20 cellular contexts compared by ENCODE assay signal in the genomic region with DNA sequence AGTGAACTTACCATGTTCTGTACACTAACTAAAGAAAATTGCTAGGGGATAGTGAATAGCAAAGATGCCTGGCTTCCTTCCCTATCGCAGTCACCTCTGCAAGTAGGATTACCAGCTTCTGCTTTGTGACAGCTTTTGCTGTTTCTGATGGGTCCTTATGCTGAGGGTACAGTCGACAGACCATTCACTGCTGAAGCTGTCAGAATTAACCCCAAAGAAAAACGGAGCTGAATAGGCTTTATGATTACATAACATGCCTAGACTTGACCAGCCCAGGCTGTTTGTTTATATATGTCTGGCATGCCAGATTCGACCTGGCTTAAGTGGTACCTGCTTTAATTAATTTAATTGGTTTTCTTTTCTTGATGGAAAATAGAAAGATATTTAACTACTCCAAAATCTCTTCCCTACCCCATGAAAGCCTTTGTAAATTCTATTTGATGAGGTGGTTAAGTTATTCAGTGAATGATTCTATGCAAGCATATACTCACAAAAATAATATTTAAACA. TPM values are rescaled to one million over a fixed set of nuclear protein-coding genes. Genes with fewer than 3 reads are reported as not detected.
A peak's percentile ranks its signal among the peaks of the same experiment; 100 is the strongest.
DNase-seq lines count a peak whose midpoint lies in the region; ATAC-seq, FAIRE-seq and TF ChIP-seq lines count a peak whose summit lies in the region.
"Had no signal": no experiment of that assay in that cellular context is flagged by ENCODE, and none has a peak within 500 bp of the region (broad histone marks: within the 10 kb centered on the region; RNA-seq: fewer than 3 reads in every experiment).

No MANE protein-coding gene starts in this region.

- H3K36me3 ChIP-seq in BE2C (no peaks in the 10 kb centered on the region), gastroesophageal sphincter (no peaks in the 10 kb centered on the region), sigmoid colon (no peaks in the 10 kb centered on the region), psoas muscle (ENCODE audit: insufficient read depth in 1 of 2, low read depth in 1 of 2) (no peaks in the 10 kb centered on the region)
- H3K36me3 ChIP-seq: adrenal gland, vagina had no signal

- peak overlapping the region in 3 of 4 donors; percentile 29 to 66 (median 33) for H3K27ac ChIP-seq in gastroesophageal sphincter
- peak overlapping the region in 2 of 4 donors; percentile 57 to 67 for H3K27ac ChIP-seq in sigmoid colon
- H3K27ac ChIP-seq in psoas muscle, result no peak overlapping the region
- H3K27ac ChIP-seq: vagina had no signal

- TF ChIP-seq CTCF in BE2C (IDR thresholded peaks at IDR 0.05; ENCODE audit: low read depth, low read length) (no peak), gastroesophageal sphincter (IDR thresholded peaks at IDR 0.05) (no peak), sigmoid colon (IDR thresholded peaks at IDR 0.05) (no peak), psoas muscle (IDR thresholded peaks at IDR 0.05) (no peak)

- H3K27me3 ChIP-seq in BE2C (no peaks in the 10 kb centered on the region), gastroesophageal sphincter (no peaks in the 10 kb centered on the region), sigmoid colon (no peaks in the 10 kb centered on the region), psoas muscle (ENCODE audit: insufficient read depth in 3 of 3, low read length in 2 of 3) (no peaks in the 10 kb centered on the region)
- H3K27me3 ChIP-seq: adrenal gland, vagina had no signal

- TF ChIP-seq POLR2A in gastroesophageal sphincter (IDR thresholded peaks at IDR 0.05) (no peak), sigmoid colon (IDR thresholded peaks at IDR 0.05) (no peak)

- ATAC-seq in gastroesophageal sphincter, result no peak
- no peak for ATAC-seq in psoas muscle
- ATAC-seq: activated T-cell treated with anti-CD3 and anti-CD28 coated beads, Interleukin-2, amount 50 U/mL, for 4 hours; GM12878; stimulated activated effector memory CD8-positive, alpha-beta T cell treated with anti-CD3 and anti-CD28 coated beads, Interleukin-12 subunit alpha, Interleukin-12 subunit beta, amount 100 ng/mL, for 72 hours had no signal

- peak; percentile 75 for FAIRE-seq in HTR-8/SVneo (lab: Jason Lieb, UNC)
- FAIRE-seq: colon, GM12878 had no signal

- DNase-seq in BE2C, result no peak
- no peak for DNase-seq in HTR-8/SVneo (ENCODE audit: insufficient read length, low spot score)
- DNase-seq in NCI-H748 treated with DMSO at 0.1 percent for 48 hours (lab: John Stamatoyannopoulos, UW), result peak; percentile 88
- no peak for DNase-seq in sigmoid colon
- no peak for DNase-seq in AG08396 (ENCODE audit: low spot score)
- DNase-seq in putamen (ENCODE audit: low spot score), result no peak
- no peak for DNase-seq in psoas muscle
- DNase-seq: activated CD4-positive, alpha-beta T cell treated with anti-CD3 and anti-CD28 coated beads for 48 hours; activated T-cell treated with anti-CD3 and anti-CD28 coated beads, Interleukin-2, amount 50 U/mL, for 4 hours; NCI-H187 treated with DMSO at 0.1 percent for 48 hours; OCI-M1; stimulated activated CD4-positive, alpha-beta T cell treated with anti-CD3 and anti-CD28 coated beads, Interleukin-2, amount 100 ng/mL, for 48 hours had no signal

- H3K9me3 ChIP-seq in BE2C (no peaks in the 10 kb centered on the region), gastroesophageal sphincter (no peaks in the 10 kb centered on the region), sigmoid colon (no peaks in the 10 kb centered on the region), psoas muscle (no peaks in the 10 kb centered on the region)
- H3K9me3 ChIP-seq: adrenal gland, vagina had no signal

- peak overlapping the region; percentile 50 for H3K4me3 ChIP-seq in BE2C (ENCODE audit: low read depth, low read length)
- no peak overlapping the region for H3K4me3 ChIP-seq in gastroesophageal sphincter
- H3K4me3 ChIP-seq in sigmoid colon, result peak overlapping the region in 1 of 4 donors; percentile 1
- H3K4me3 ChIP-seq in psoas muscle, result no peak overlapping the region
- H3K4me3 ChIP-seq: adrenal gland, GM12878, vagina had no signal

- WGBS in gastroesophageal sphincter (ENCODE audit: low coverage in 1 of 2), 2 donors, result 4 to 17% methylated on average over 4 of the region's 4 CpGs
- WGBS in sigmoid colon, 2 donors, result 56 to 60% methylated on average over 4 of the region's 4 CpGs
- WGBS in psoas muscle, 3 donors, result 60 to 65% (median 62%) methylated on average over 4 of the region's 4 CpGs

- intact Hi-C loops in sigmoid colon (cut with DNase I) (no loop called here), psoas muscle (cut with DNase I) (no loop called here)

- TF ChIP-seq EP300 in gastroesophageal sphincter (IDR thresholded peaks at IDR 0.05), result no peak
- TF ChIP-seq EP300 in sigmoid colon (IDR thresholded peaks at IDR 0.05), result no peak

- H3K4me1 ChIP-seq in BE2C, result no peaks in the 10 kb centered on the region; the same call in 1 of the 2 replicates
- H3K4me1 ChIP-seq in gastroesophageal sphincter, result peaks cover 0 to 13% (median 4%) of the 10 kb centered on the region in 3 donors
- peaks cover 0 to 14% (median 9%) of the 10 kb centered on the region in 4 donors for H3K4me1 ChIP-seq in sigmoid colon
- H3K4me1 ChIP-seq in psoas muscle, result no peaks in the 10 kb centered on the region
- H3K4me1 ChIP-seq: adrenal gland had no signal

RNA-seq across cellular contexts. Expression of a gene that starts 21.7 kb away (rescaled TPM):
- polyA plus RNA-seq in BE2C (2012; ENCODE audit: insufficient read depth, insufficient read length, low read depth), result 104 TPM
- total RNA-seq in gastroesophageal sphincter, result 10 to 100 TPM; 35.1 to 60.8 (median 40.0) TPM
- 10 to 100 TPM; 27.4 to 43.9 (median 40.2) TPM for total RNA-seq in sigmoid colon
- 100 to 1,000 TPM in 2 of 3 donors, 10 to 100 TPM in 1; 61.7 to 189 (median 108) TPM for polyA plus RNA-seq in sigmoid colon
- total RNA-seq in psoas muscle, result 10 to 100 TPM; 33.7 to 57.5 (median 34.2) TPM
- 10 to 100 TPM; 23.2 to 61.2 (median 42.9) TPM for polyA plus RNA-seq in psoas muscle

RNA-seq across cellular contexts. Expression of a gene that starts 32.1 kb away (rescaled TPM):
- polyA plus RNA-seq in BE2C (2012; ENCODE audit: insufficient read depth, insufficient read length, low read depth), result 324 TPM
- total RNA-seq in gastroesophageal sphincter (10 to 100 TPM; 23.1 to 40.6 (median 35.4) TPM), sigmoid colon (10 to 100 TPM; 28.5 to 57.4 (median 40.1) TPM), psoas muscle (10 to 100 TPM; 72.1 to 88.5 (median 87.1) TPM)
- polyA plus RNA-seq in sigmoid colon (100 to 1,000 TPM in 2 of 3 donors, 10 to 100 TPM in 1; 62.2 to 110 (median 103) TPM), psoas muscle (10 to 100 TPM; 57.1 to 65.4 (median 63.6) TPM)

RNA-seq across cellular contexts. Expression of a gene that starts 45.0 kb away (rescaled TPM):
- polyA plus RNA-seq in BE2C (2012; ENCODE audit: insufficient read depth, insufficient read length, low read depth), result 0.36 TPM
- total RNA-seq in gastroesophageal sphincter, result under 1 TPM in 1 of 4 donors, not detected in 3; 0.15 TPM
- total RNA-seq in sigmoid colon, result under 1 TPM in 2 of 4 donors, not detected in 2; 0.14 to 0.16 TPM
- under 1 TPM in 2 of 3 donors, not detected in 1; 0.03 to 0.60 TPM for polyA plus RNA-seq in sigmoid colon
- under 1 TPM; 0.08 to 0.32 (median 0.19) TPM for total RNA-seq in psoas muscle
- under 1 TPM in 2 of 3 donors, not detected in 1; 0.03 to 0.05 TPM for polyA plus RNA-seq in psoas muscle
- total RNA-seq: activated T-cell treated with anti-CD3 and anti-CD28 coated beads, Interleukin-2, amount 50 U/mL, for 4 hours; Daoy; T-helper 1 cell treated with Interleukin-12 subunit alpha and Interleukin-12 subunit beta and Interleukin-4 antibody, amounts not matched to agents 30 ng/mL and 1 ng/mL, for 36 hours; vagina had no signal

RNA-seq across cellular contexts. Expression of a gene that starts 57.2 kb away (rescaled TPM):
- 2.2 TPM for polyA plus RNA-seq in BE2C (2012; ENCODE audit: insufficient read depth, insufficient read length, low read depth)
- total RNA-seq in gastroesophageal sphincter, result 100 to 1,000 TPM; 167 to 222 (median 176) TPM
- total RNA-seq in sigmoid colon, result 100 to 1,000 TPM in 3 of 4 donors, 10 to 100 TPM in 1; 93.9 to 144 (median 119) TPM
- polyA plus RNA-seq in sigmoid colon, result 100 to 1,000 TPM; 127 to 312 (median 293) TPM
- 10 to 100 TPM; 41.2 to 50.5 (median 45.0) TPM for total RNA-seq in psoas muscle
- polyA plus RNA-seq in psoas muscle, result 10 to 100 TPM; 38.2 to 47.3 (median 41.0) TPM
